In the genomic region with DNA sequence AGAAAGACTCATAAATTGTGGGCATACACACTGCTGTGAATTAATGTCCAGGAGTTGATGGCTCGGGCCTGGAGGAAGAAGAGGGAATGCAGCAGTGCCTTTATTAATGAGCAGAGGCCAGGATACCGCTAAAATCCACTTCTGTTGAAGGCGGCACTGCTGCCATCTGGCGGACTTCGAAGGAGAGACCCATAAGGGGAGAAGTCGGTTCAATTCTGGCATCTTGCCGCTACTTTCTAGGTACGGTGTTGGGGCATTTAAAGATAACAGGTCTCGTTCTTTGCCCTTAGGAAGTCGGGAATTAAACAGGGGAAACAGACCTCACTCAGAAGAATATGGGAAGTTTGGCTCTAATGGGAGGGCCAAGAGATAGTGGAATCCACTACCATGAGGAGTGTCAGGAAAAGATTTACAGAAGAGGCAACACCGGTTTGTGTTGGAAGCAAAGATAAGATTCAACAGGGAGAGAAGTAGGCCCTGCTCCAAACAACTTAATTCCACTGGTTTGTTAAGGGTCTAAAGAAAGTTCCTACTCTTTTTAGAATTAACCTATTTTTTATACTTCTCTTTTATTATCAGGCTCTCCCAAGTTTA, we compare ENCODE assay signal across 8 cellular contexts.
DNase-seq lines count a peak whose midpoint lies in the region; TF ChIP-seq lines count a peak whose summit lies in the region.

No MANE protein-coding gene starts in this region.

- H3K4me1 Mint-ChIP-seq in HFFc6 (ENCODE audit: low read depth) (peaks cover 19% of the 10 kb centered on the region), neural crest cell (no peaks in the 10 kb centered on the region)

- TF ChIP-seq POLR2A in NB4 (IDR thresholded peaks at IDR 0.05; ENCODE audit: extremely low read depth, insufficient read length): no peak

- DNase-seq in A172 (ENCODE audit: low spot score) (peak; percentile 15), GM12865 (ENCODE audit: low read depth) (peak; percentile 65), HFFc6 (peak; percentile 18), NB4 (ENCODE audit: low read depth) (peak; percentile 6), WERI-Rb-1 (peak; percentile 84), epithelial cell of esophagus (ENCODE audit: low read depth) (peak; percentile 65), neural crest cell (ENCODE audit: low read depth, low spot score) (peak; percentile 60)
- no peak for DNase-seq in effector CD4-positive, alpha-beta T cell

- H3K9me3 ChIP-seq in WERI-Rb-1 (ENCODE audit: severe bottlenecking): peaks cover 4% of the 10 kb centered on the region

- H3K36me3 Mint-ChIP-seq in HFFc6 (ENCODE audit: low read depth) (peaks cover 5% of the 10 kb centered on the region; the same call in 1 of the 2 replicates), neural crest cell (ENCODE audit: low read depth) (no peaks in the 10 kb centered on the region)

- no peak overlapping the region for H3K27ac Mint-ChIP-seq in HFFc6
- H3K27ac Mint-ChIP-seq in neural crest cell (ENCODE audit: unreplicated experiment): no peak overlapping the region

- H3K36me3 ChIP-seq in WERI-Rb-1: no peaks in the 10 kb centered on the region

- H3K4me3 Mint-ChIP-seq in HFFc6: peak overlapping the region; percentile 25; the same call in 1 of the 2 replicates
- no peak overlapping the region for H3K4me3 Mint-ChIP-seq in neural crest cell

- H3K27me3 Mint-ChIP-seq in HFFc6 (ENCODE audit: insufficient read depth): no peaks in the 10 kb centered on the region
- peaks cover 11% of the 10 kb centered on the region for H3K27me3 Mint-ChIP-seq in neural crest cell (ENCODE audit: low read depth)

- H3K9me3 Mint-ChIP-seq in HFFc6 (no peaks in the 10 kb centered on the region), neural crest cell (peaks cover 4% of the 10 kb centered on the region)

- TF ChIP-seq CTCF in GM12865 (IDR thresholded peaks at IDR 0.05; ENCODE audit: insufficient read depth, low read depth, low read length, missing control alignments) (peak; percentile 66), HFFc6 (IDR thresholded peaks at IDR 0.05) (peak; percentile 81), NB4 (IDR thresholded peaks at IDR 0.05; ENCODE audit: low read depth, low read length) (peak; percentile 8), WERI-Rb-1 (IDR thresholded peaks at IDR 0.05; ENCODE audit: low read depth, low read length) (peak; percentile 87), epithelial cell of esophagus (IDR thresholded peaks at IDR 0.05; ENCODE audit: insufficient read depth, low read depth, low read length, missing control alignments) (peak; percentile 82), neural crest cell (conservative IDR thresholded peaks at IDR 0.05) (peak; percentile 80)

- H3K27ac ChIP-seq in WERI-Rb-1: no peak overlapping the region

- H3K4me3 ChIP-seq in GM12865 (ENCODE audit: low read depth, low read length) (no peak overlapping the region), NB4 (ENCODE audit: low read depth, low read length) (no peak overlapping the region), WERI-Rb-1 (ENCODE audit: low read depth, low read length) (no peak overlapping the region; the same call in 1 of the 2 replicates), epithelial cell of esophagus (ENCODE audit: low read length) (no peak overlapping the region)

- H3K27me3 ChIP-seq in WERI-Rb-1 (ENCODE audit: insufficient read depth, low read depth, severe bottlenecking): no peaks in the 10 kb centered on the region

Comparison
In these comparisons a context has a peak if more than half of its experiments do, and no peak if none do; other contexts are left out.
1. CTCF ChIP-seq: peak in every context shown above with its lines; median percentile 87 in WERI-Rb-1; 82 in epithelial cell of esophagus; 81 in HFFc6; 80 in neural crest cell; 66 in GM12865; 8 in NB4.